In genomic region chr7:28178537-28178936, GRCh38 we compare ENCODE assay signal across 8 cellular contexts. TPM values are rescaled to one million over a fixed set of nuclear protein-coding genes. Genes with fewer than 3 reads are reported as not detected.
A peak's percentile ranks its signal among the peaks of the same experiment; 100 is the strongest.
DNase-seq lines count a peak whose midpoint lies in the region; ATAC-seq and TF ChIP-seq lines count a peak whose summit lies in the region.

No MANE protein-coding gene starts in this region.

- H3K27ac ChIP-seq in hepatocyte, result no peak overlapping the region
- peak overlapping the region; percentile 69 to 90 (median 88) for H3K27ac ChIP-seq in stomach

- peaks cover 45% of the 10 kb centered on the region for H3K27me3 Mint-ChIP-seq in T-helper 2 cell treated with Interferon-gamma antibody and Interleukin-4, amounts not matched to agents 5 μg/mL and 100 μg/mL, for 36 hours (ENCODE audit: low read depth)

- ATAC-seq in activated CD4-positive, CD25-positive, alpha-beta regulatory T cell treated with anti-CD3 and anti-CD28 coated beads, Interleukin-2, amount 50 U/mL, for 24 hours, result peak; percentile 47 to 50
- ATAC-seq in GM19035 (IDR thresholded peaks at IDR 0.05; ENCODE audit: unreplicated experiment) (no peak), GM21737 (IDR thresholded peaks at IDR 0.05; ENCODE audit: unreplicated experiment) (no peak)

- H3K4me1 ChIP-seq in hepatocyte (ENCODE audit: insufficient read depth) (peaks cover 14% of the 10 kb centered on the region), stomach (peaks cover 6 to 62% (median 42%) of the 10 kb centered on the region in 4 donors)

- H3K9me3 ChIP-seq in hepatocyte (ENCODE audit: low read depth) (no peaks in the 10 kb centered on the region), stomach (no peaks in the 10 kb centered on the region)

- H3K4me1 Mint-ChIP-seq in T-helper 2 cell treated with Interferon-gamma antibody and Interleukin-4, amounts not matched to agents 5 μg/mL and 100 μg/mL, for 36 hours (ENCODE audit: low read depth), result peaks cover 11% of the 10 kb centered on the region

- H3K36me3 Mint-ChIP-seq in T-helper 2 cell treated with Interferon-gamma antibody and Interleukin-4, amounts not matched to agents 5 μg/mL and 100 μg/mL, for 36 hours (ENCODE audit: low read depth), result peaks cover 2% of the 10 kb centered on the region

- 64% methylated on average over 5 of the region's 5 CpGs for WGBS in hepatocyte (ENCODE audit: low lambda C conversion rate, missing lambda C conversion rate)
- 40 to 60% (median 46%) methylated on average over 5 of the region's 5 CpGs for WGBS in stomach, 5 donors

- no peak overlapping the region for H3K27ac Mint-ChIP-seq in T-helper 2 cell treated with Interferon-gamma antibody and Interleukin-4, amounts not matched to agents 5 μg/mL and 100 μg/mL, for 36 hours

- H3K9me3 Mint-ChIP-seq in T-helper 2 cell treated with Interferon-gamma antibody and Interleukin-4, amounts not matched to agents 5 μg/mL and 100 μg/mL, for 36 hours, result no peaks in the 10 kb centered on the region

- peak overlapping the region; percentile 96 for H3K4me2 ChIP-seq in hepatocyte

- peak overlapping the region; percentile 74 for H2AFZ ChIP-seq in hepatocyte

- no peak for TF ChIP-seq POLR2A in stomach (IDR thresholded peaks at IDR 0.05)

- H3K79me2 ChIP-seq in hepatocyte, result peaks cover 21% of the 10 kb centered on the region

- intact Hi-C loops in stomach (cut with DNase I; ENCODE audit: low total_unique reads), result no loop called here

- peak overlapping the region; percentile 44 for H3K4me3 Mint-ChIP-seq in T-helper 2 cell treated with Interferon-gamma antibody and Interleukin-4, amounts not matched to agents 5 μg/mL and 100 μg/mL, for 36 hours

- H4K20me1 ChIP-seq in hepatocyte (ENCODE audit: insufficient read depth, poor library complexity, severe bottlenecking), result no peaks in the 10 kb centered on the region

- no peak for TF ChIP-seq EP300 in stomach (IDR thresholded peaks at IDR 0.05)

- no peak for DNase-seq in activated CD4-positive, CD25-positive, alpha-beta regulatory T cell treated with anti-CD3 and anti-CD28 coated beads, Interleukin-2, amount 50 U/mL, for 72 hours
- no peak for DNase-seq in T-helper 2 cell treated with Interferon-gamma antibody and Interleukin-4, amounts not matched to agents 5 μg/mL and 100 μg/mL, for 36 hours (ENCODE audit: low spot score)
- DNase-seq in hepatocyte (ENCODE audit: low spot score), result no peak
- no peak for DNase-seq in stomach
- no peak for DNase-seq in activated CD4-positive, CD25-positive, alpha-beta regulatory T cell (lab: John Stamatoyannopoulos, UW)

- H3K27me3 ChIP-seq in hepatocyte, result no peaks in the 10 kb centered on the region
- H3K27me3 ChIP-seq in stomach, result no peaks in the 10 kb centered on the region

- H3K4me3 ChIP-seq in hepatocyte (peak overlapping the region; percentile 75), stomach (peak overlapping the region; percentile 82 to 91 (median 86))

- TF ChIP-seq CTCF in hepatocyte (IDR thresholded peaks at IDR 0.05; ENCODE audit: poor library complexity) (no peak), stomach (IDR thresholded peaks at IDR 0.05) (no peak)

- no peaks in the 10 kb centered on the region for H3K9me2 ChIP-seq in hepatocyte (replicated peaks; ENCODE audit: insufficient read depth)

- H3K36me3 ChIP-seq in hepatocyte (replicated peaks; ENCODE audit: insufficient read depth, low read depth) (no peaks in the 10 kb centered on the region), stomach (no peaks in the 10 kb centered on the region)

RNA-seq across cellular contexts. Expression of gene JAZF1, which starts 2.1 kb away (rescaled TPM):
- total RNA-seq in hepatocyte, result 8.7 and 12.1 TPM in 2 replicates
- polyA plus RNA-seq in hepatocyte, result 8.9 and 9.5 TPM in 2 replicates
- 10 to 100 TPM in 2 of 5 donors, 1 to 10 TPM in 1, under 1 TPM in 2; 0.58 to 16.7 (median 7.1) TPM for total RNA-seq in stomach
- 10 to 100 TPM in 1 of 3 donors, 1 to 10 TPM in 2; 5.8 to 11.0 (median 7.3) TPM for polyA plus RNA-seq in stomach

Comparison
In these comparisons a context has a peak if more than half of its experiments do, and no peak if none do; other contexts are left out.
1. ATAC-seq: peak in activated CD4-positive, CD25-positive, alpha-beta regulatory T cell treated with anti-CD3 and anti-CD28 coated beads, Interleukin-2, amount 50 U/mL, for 24 hours (2 of 2); none in GM19035 (single experiment) and GM21737 (single experiment).